ENCODE assay signal across 9 cellular contexts in genomic region chr6:40539853-40540252, GRCh38. TPM values are rescaled to one million over a fixed set of nuclear protein-coding genes. Genes with fewer than 3 reads are reported as not detected.
"Had no signal": no experiment of that assay in that cellular context is flagged by ENCODE, and none has a peak within 500 bp of the region (broad histone marks: within the 10 kb centered on the region; RNA-seq: fewer than 3 reads in every experiment).

No MANE protein-coding gene starts in this region.

- DNase-seq: GDM1, GF-D8 had no signal

- ATAC-seq: GM12878 had no signal

- H3K4me3 ChIP-seq: GM12878 had no signal

- FAIRE-seq: G401.6, GM12878, GM12891, GM12892, GM18507, GM19239 had no signal

RNA-seq across cellular contexts. Expression of gene LRFN2, which starts 47.3 kb away (rescaled TPM):
- total RNA-seq: G401, GM12878 had no signal
- polyA plus RNA-seq: GM12878 had no signal
